In genomic region chr14:100888789-100889315, GRCh38 we compare ENCODE assay signal across 21 cellular contexts. TPM values are rescaled to one million over a fixed set of nuclear protein-coding genes. Genes with fewer than 3 reads are reported as not detected.
DNase-seq lines count a peak whose midpoint lies in the region; ATAC-seq and TF ChIP-seq lines count a peak whose summit lies in the region.
"Had no signal": no experiment of that assay in that cellular context is flagged by ENCODE, and none has a peak within 500 bp of the region (broad histone marks: within the 10 kb centered on the region; RNA-seq: fewer than 3 reads in every experiment).

No MANE protein-coding gene starts in this region.

- no peak for TF ChIP-seq POLR2A in breast epithelium (IDR thresholded peaks at IDR 0.05)

- no TSS peak for BruUV-seq in MCF 10A (replicated peaks; lab: Mats Ljungman, UMichigan)

- H2BK120ac ChIP-seq in mesenchymal stem cell (ENCODE audit: low read depth, low read length) = no peak overlapping the region

- CTCF ChIA-PET in MCF 10A (lab: Yijun Ruan, JAX) (no interaction called here), T-cell (lab: Charles Lee) (no interaction called here)

- H3K4me3 Mint-ChIP-seq in MCF 10A (ENCODE audit: unreplicated experiment) (no peak overlapping the region), T-cell (no peak overlapping the region)
- H3K4me3 Mint-ChIP-seq: CD4-positive, alpha-beta T cell had no signal

- H3K27me3 ChIP-seq in breast epithelium (no peaks in the 10 kb centered on the region), colonic mucosa (no peaks in the 10 kb centered on the region), mesenchymal stem cell (ENCODE audit: control insufficient read depth in 1 of 2, insufficient read depth in 1 of 2, low read length in 2 of 2) (peaks cover 4 to 5% of the 10 kb centered on the region in 2 experiments), left lung (peaks cover 0 to 34% of the 10 kb centered on the region in 2 donors)

- WGBS in mesenchymal stem cell = 88% methylated on average over 5 of the region's 5 CpGs

- H3K36me3 ChIP-seq in breast epithelium (no peaks in the 10 kb centered on the region), colonic mucosa (no peaks in the 10 kb centered on the region), mesenchymal stem cell (ENCODE audit: control insufficient read depth in 1 of 2, insufficient read depth in 2 of 2, low read depth in 1 of 2, low read length in 2 of 2) (peaks cover 0 to 81% of the 10 kb centered on the region in 2 experiments), left lung (no peaks in the 10 kb centered on the region)
- H3K36me3 ChIP-seq: HAP-1 had no signal

- intact Hi-C loops in MCF 10A (cut with micrococcal nuclease) (no loop called here), breast epithelium (cut with DNase I; ENCODE audit: low total_unique reads) (no loop called here), colonic mucosa (cut with DNase I) (no loop called here), left lung (cut with DNase I) (no loop called here)

- H3K4me1 ChIP-seq in breast epithelium (no peaks in the 10 kb centered on the region), colonic mucosa (no peaks in the 10 kb centered on the region), mesenchymal stem cell (ENCODE audit: control insufficient read depth, insufficient read depth, low read depth, low read length) (no peaks in the 10 kb centered on the region), left lung (no peaks in the 10 kb centered on the region)

- H3K27me3 Mint-ChIP-seq in MCF 10A (ENCODE audit: insufficient read depth, unreplicated experiment) (peaks cover 49% of the 10 kb centered on the region), T-cell (peaks cover 9 to 20% of the 10 kb centered on the region in 2 donors)

- H2BK15ac ChIP-seq in mesenchymal stem cell (ENCODE audit: low read depth, poor library complexity, severe bottlenecking) = no peak overlapping the region

- no peak overlapping the region for H2AK5ac ChIP-seq in mesenchymal stem cell (ENCODE audit: low read length, severe bottlenecking)

- no peak overlapping the region for H4K8ac ChIP-seq in mesenchymal stem cell (ENCODE audit: low read length)

- H3K18ac ChIP-seq in mesenchymal stem cell (ENCODE audit: low read depth in 1 of 2, low read length in 2 of 2) = no peak overlapping the region

- H3K9me3 Mint-ChIP-seq in MCF 10A (ENCODE audit: unreplicated experiment) (no peaks in the 10 kb centered on the region), T-cell (no peaks in the 10 kb centered on the region)
- H3K9me3 Mint-ChIP-seq: CD4-positive, alpha-beta T cell had no signal

- H3K9ac ChIP-seq in colonic mucosa (ENCODE audit: low read depth in 2 of 2, low read length in 2 of 2) = no peak overlapping the region
- H3K9ac ChIP-seq in mesenchymal stem cell (ENCODE audit: low read length) = no peak overlapping the region
- H3K9ac ChIP-seq: GM23248 had no signal

- DNase-seq in MCF 10A (ENCODE audit: unreplicated experiment) (no peak), breast epithelium (ENCODE audit: low spot score in 2 of 2) (no peak), colonic mucosa (peak; percentile 49), mesenchymal stem cell (peak; percentile 15), omental fat pad (ENCODE audit: low spot score) (no peak), left lung (no peak), NCI-H1436 treated with DMSO at 0.1 percent for 48 hours (lab: John Stamatoyannopoulos, UW) (no peak), T-cell (no peak)
- DNase-seq: EL, GM23248, Kasumi-1, NCI-H1092 treated with DMSO at 0.1 percent for 48 hours, NCI-H187, NCI-H2107, NCI-H2227 treated with DMSO at 0.1 percent for 48 hours, PC-9 had no signal

- H3K27ac Mint-ChIP-seq in MCF 10A (ENCODE audit: low read depth, unreplicated experiment) (peak overlapping the region; percentile 59), T-cell (no peak overlapping the region)
- H3K27ac Mint-ChIP-seq: CD4-positive, alpha-beta T cell had no signal

- H3K79me1 ChIP-seq in mesenchymal stem cell (replicated peaks; ENCODE audit: low read length, poor library complexity, severe bottlenecking) = no peaks in the 10 kb centered on the region

- no peak overlapping the region for H3K14ac ChIP-seq in mesenchymal stem cell (ENCODE audit: low read length in 2 of 2)

- H3K4me3 ChIP-seq in breast epithelium = no peak overlapping the region
- no peak overlapping the region for H3K4me3 ChIP-seq in colonic mucosa
- no peak overlapping the region for H3K4me3 ChIP-seq in mesenchymal stem cell (ENCODE audit: insufficient read depth in 1 of 2, low read depth in 1 of 2, low read length in 2 of 2)
- no peak overlapping the region for H3K4me3 ChIP-seq in left lung
- H3K4me3 ChIP-seq: GM12878, GM23248, HAP-1, PC-9 had no signal

- POLR2A ChIA-PET in MCF 10A (lab: Yijun Ruan, JAX) (no interaction called here), T-cell (lab: Charles Lee) (no interaction called here)

- no peak overlapping the region for H2AFZ ChIP-seq in mesenchymal stem cell (ENCODE audit: low read depth, low read length)
- H2AFZ ChIP-seq: GM23248, PC-9 had no signal

- H3K36me3 Mint-ChIP-seq in MCF 10A (ENCODE audit: insufficient read depth, unreplicated experiment) = peaks cover 6% of the 10 kb centered on the region
- H3K36me3 Mint-ChIP-seq in T-cell = no peaks in the 10 kb centered on the region

- H3K4me1 Mint-ChIP-seq in MCF 10A (ENCODE audit: insufficient read depth, unreplicated experiment) (peaks cover 12% of the 10 kb centered on the region), T-cell (no peaks in the 10 kb centered on the region)

- no peak overlapping the region for H3K4ac ChIP-seq in mesenchymal stem cell (ENCODE audit: low read depth in 1 of 2, low read length in 2 of 2)

- no peak for TF ChIP-seq CTCF in MCF 10A (IDR thresholded peaks at IDR 0.05; ENCODE audit: unreplicated experiment)
- TF ChIP-seq CTCF in breast epithelium (IDR thresholded peaks at IDR 0.05) = no peak
- no peak for TF ChIP-seq CTCF in colonic mucosa (IDR thresholded peaks at IDR 0.05)
- TF ChIP-seq CTCF in omental fat pad (IDR thresholded peaks at IDR 0.05) = no peak
- no peak for TF ChIP-seq CTCF in left lung (IDR thresholded peaks at IDR 0.05)

- H4K91ac ChIP-seq in mesenchymal stem cell (ENCODE audit: low read length) = no peak overlapping the region

- H2BK5ac ChIP-seq in mesenchymal stem cell (ENCODE audit: low read depth, low read length, poor library complexity, severe bottlenecking) = no peak overlapping the region

- H3K27ac ChIP-seq in breast epithelium (no peak overlapping the region), colonic mucosa (no peak overlapping the region), mesenchymal stem cell (ENCODE audit: low read length, poor library complexity, severe bottlenecking) (no peak overlapping the region), left lung (no peak overlapping the region)
- H3K27ac ChIP-seq: GM23248, PC-9, RWPE1 had no signal

- H2BK12ac ChIP-seq in mesenchymal stem cell (ENCODE audit: low read length in 2 of 2) = no peak overlapping the region

- H3K23ac ChIP-seq in mesenchymal stem cell (ENCODE audit: low read length in 2 of 2) = no peak overlapping the region

- H3K9me3 ChIP-seq in breast epithelium (no peaks in the 10 kb centered on the region), colonic mucosa (no peaks in the 10 kb centered on the region), mesenchymal stem cell (ENCODE audit: control insufficient read depth, low read length) (no peaks in the 10 kb centered on the region), left lung (no peaks in the 10 kb centered on the region)
- H3K9me3 ChIP-seq: HAP-1 had no signal

- ATAC-seq in omental fat pad (ENCODE audit: low FRiP score) = no peak
- ATAC-seq in left lung = no peak
- ATAC-seq in T-cell (replicated peaks in 1 of 4) = no peak
- ATAC-seq: GM12878 had no signal

- no peak overlapping the region for H3K4me2 ChIP-seq in mesenchymal stem cell (ENCODE audit: low read length, poor library complexity, severe bottlenecking)
- H3K4me2 ChIP-seq: PC-9 had no signal

RNA-seq across cellular contexts. Expression of gene RTL1, which starts 14.7 kb away (rescaled TPM):
- total RNA-seq in MCF 10A (2022) = not detected in 2 replicates
- total RNA-seq in breast epithelium = not detected
- total RNA-seq in colonic mucosa = not detected
- 0.07 TPM for polyA plus RNA-seq in mesenchymal stem cell (2013, experiment 1 of 2)
- polyA plus RNA-seq in mesenchymal stem cell (2013, experiment 2 of 2) = 0.04 TPM
- total RNA-seq in omental fat pad = not detected
- total RNA-seq in left lung = not detected
- total RNA-seq in T-cell = not detected
- total RNA-seq: CD4-positive, alpha-beta T cell; GM12878; GM23248; PC-9 had no signal
- polyA plus RNA-seq: BJ, GM12878 had no signal

Comparison
In these comparisons a context has a peak if more than half of its experiments do, and no peak if none do; other contexts are left out.
1. DNase-seq: peak in colonic mucosa (single experiment) and mesenchymal stem cell (single experiment); none in MCF 10A (single experiment), breast epithelium (0 of 2), omental fat pad (single experiment), left lung (0 of 2), NCI-H1436 treated with DMSO at 0.1 percent for 48 hours (single experiment) and T-cell (0 of 34).